Comparison of ENCODE assay signal across 28 cellular contexts in the genomic region with DNA sequence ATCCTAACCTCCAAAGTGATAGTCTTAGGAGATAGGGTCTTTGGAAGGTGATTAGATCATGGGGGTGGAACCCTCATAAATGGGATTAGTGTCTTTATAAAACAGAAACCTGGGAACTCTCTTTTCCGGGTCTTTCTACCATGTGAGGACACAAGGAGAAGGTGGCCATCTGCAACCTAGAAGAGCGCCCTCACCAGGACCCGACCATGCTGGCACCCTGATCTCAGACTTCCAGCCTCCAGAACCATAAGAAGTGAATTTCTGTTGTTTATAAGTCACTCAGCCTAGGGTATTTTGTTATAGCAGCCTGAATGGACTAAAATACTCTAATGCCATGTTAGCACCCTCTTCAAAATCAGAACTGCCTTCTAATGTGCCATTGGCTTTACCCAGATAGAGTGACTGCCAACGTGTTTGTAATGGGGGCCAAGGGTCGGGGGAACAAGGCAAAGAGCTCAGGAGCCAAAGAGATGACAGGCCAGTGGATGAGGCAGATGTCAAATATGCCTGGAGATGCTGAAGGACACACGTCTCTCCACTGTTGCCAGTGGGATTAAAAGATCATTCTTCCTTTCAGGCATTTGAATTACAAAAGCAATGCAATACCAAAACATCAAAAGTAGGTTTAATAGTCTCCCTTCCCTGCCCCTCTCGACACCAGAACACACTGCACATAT. TPM values are rescaled to one million over a fixed set of nuclear protein-coding genes. Genes with fewer than 3 reads are reported as not detected.
DNase-seq lines count a peak whose midpoint lies in the region; ATAC-seq and TF ChIP-seq lines count a peak whose summit lies in the region.
"Had no signal": no experiment of that assay in that cellular context is flagged by ENCODE, and none has a peak within 500 bp of the region (broad histone marks: within the 10 kb centered on the region; RNA-seq: fewer than 3 reads in every experiment).

No MANE protein-coding gene starts in this region.

- H3K9me3 ChIP-seq in OCI-LY7 (ENCODE audit: low read length) = no peaks in the 10 kb centered on the region
- no peaks in the 10 kb centered on the region for H3K9me3 ChIP-seq in endodermal cell (ENCODE audit: control insufficient read depth, low read length)
- H3K9me3 ChIP-seq in aorta (ENCODE audit: control insufficient read depth, low read length) = peaks cover 2% of the 10 kb centered on the region
- H3K9me3 ChIP-seq: adrenal gland, SJCRH30, thoracic aorta had no signal

- H3K27ac ChIP-seq in OCI-LY7 (ENCODE audit: low read depth, low read length, poor library complexity, severe bottlenecking) (no peak overlapping the region), endodermal cell (ENCODE audit: low read depth, low read length) (no peak overlapping the region), skin epidermis (peak overlapping the region in 16 of 21 experiments; percentile 13 to 91 (median 73)), aorta (ENCODE audit: low read depth in 1 of 2, low read length in 2 of 2) (no peak overlapping the region)
- H3K27ac ChIP-seq: adrenal gland, heart right ventricle, SJCRH30, spleen, thoracic aorta had no signal

- peaks cover 28% of the 10 kb centered on the region for H3K4me1 Mint-ChIP-seq in endodermal cell
- peaks cover 0 to 13% (median under 1%) of the 10 kb centered on the region in 4 donors for H3K4me1 Mint-ChIP-seq in naive thymus-derived CD8-positive, alpha-beta T cell

- H3K9me2 ChIP-seq in OCI-LY7 (ENCODE audit: insufficient read depth, low read length) = no peaks in the 10 kb centered on the region

- no peak overlapping the region for H3K9ac ChIP-seq in endodermal cell (ENCODE audit: extremely low read depth, low read length, poor library complexity, severe bottlenecking)

- H3K36me3 Mint-ChIP-seq in endodermal cell (ENCODE audit: low read depth) = no peaks in the 10 kb centered on the region
- peaks cover 0 to 12% (median 0%) of the 10 kb centered on the region in 3 donors for H3K36me3 Mint-ChIP-seq in naive thymus-derived CD8-positive, alpha-beta T cell
- H3K36me3 Mint-ChIP-seq: CD14-positive monocyte; stimulated activated effector memory CD8-positive, alpha-beta T cell treated with anti-CD3 and anti-CD28 coated beads, Interleukin-12 subunit alpha, Interleukin-12 subunit beta, amount 100 ng/mL, for 72 hours had no signal

- H3K9me3 Mint-ChIP-seq in endodermal cell = no peaks in the 10 kb centered on the region
- peaks cover 0 to 21% (median 7%) of the 10 kb centered on the region in 9 donors for H3K9me3 Mint-ChIP-seq in naive thymus-derived CD8-positive, alpha-beta T cell
- H3K9me3 Mint-ChIP-seq: dendritic cell treated with granulocyte-macrophage colony-stimulating factor and Interleukin-4, amounts not matched to agents 40 ng/mL and 50 ng/mL, for 4 days; stimulated activated effector memory CD8-positive, alpha-beta T cell treated with anti-CD3 and anti-CD28 coated beads, Interleukin-12 subunit alpha, Interleukin-12 subunit beta, amount 100 ng/mL, for 72 hours had no signal

- H2AFZ ChIP-seq in OCI-LY7 (ENCODE audit: low read length) = no peak overlapping the region

- H3K4me2 ChIP-seq in OCI-LY7 (ENCODE audit: low read length) = no peak overlapping the region

- WGBS in endodermal cell (ENCODE audit: insufficient coverage in 1 of 2, insufficient read length in 1 of 2), 2 experiments = 90% methylated on average over 4 to 7 of the region's 7 CpGs
- 93 to 94% methylated on average over 7 of the region's 7 CpGs for WGBS in aorta, 2 donors

- DNase-seq in GM12864 (ENCODE audit: low read depth) (no peak), OCI-LY7 (ENCODE audit: low spot score) (no peak), endodermal cell (peak; percentile 43), aorta (no peak)
- no peak for DNase-seq in naive thymus-derived CD8-positive, alpha-beta T cell
- DNase-seq: activated CD4-positive, alpha-beta T cell treated with anti-CD3 and anti-CD28 coated beads for 1 hour; activated CD8-positive, alpha-beta T cell treated with anti-CD3 and anti-CD28 coated beads, Interleukin-2, amount 10 ng/mL, durations not matched to agents 7 days and 5 days; activated effector memory CD4-positive, alpha-beta T cell treated with anti-CD3 and anti-CD28 coated beads, Interleukin-2, amount 50 U/mL, for 16 hours; activated T-cell treated with anti-CD3 and anti-CD28 coated beads for 4 hours; adrenal gland; heart right ventricle; left colon; mesendoderm; NCI-H1694; NCI-H2171; NCI-H510A treated with DMSO at 0.1 percent for 48 hours; NK-92 treated with Interleukin-12 subunit alpha and Interleukin-12 subunit beta, amount 100 ng/mL, for 24 hours; nucleus accumbens; SJCRH30; spleen; stimulated activated CD4-positive, alpha-beta T cell treated with anti-CD3 and anti-CD28 coated beads, Interleukin-2, amount 100 ng/mL, for 48 hours; T-cell had no signal

- POLR2A ChIA-PET in OCI-LY7 (lab: Charles Lee) = interaction anchor here (2.4 kb wide), 1 partner anchor 12 kb away, joined by 6 read pairs; no protein-coding TSS in a partner anchor
- POLR2A ChIA-PET in naive thymus-derived CD8-positive, alpha-beta T cell (lab: Charles Lee) = no interaction called here

- ATAC-seq in GM18498 (IDR thresholded peaks at IDR 0.05; ENCODE audit: unreplicated experiment) = no peak
- no peak for ATAC-seq in aorta (ENCODE audit: low FRiP score)
- no peak for ATAC-seq in naive thymus-derived CD8-positive, alpha-beta T cell
- ATAC-seq: activated CD8-positive, alpha-beta T cell treated with anti-CD3 and anti-CD28 coated beads, Interleukin-2, amount 10 ng/mL, durations not matched to agents 7 days and 5 days; heart right ventricle; left colon; stimulated activated effector memory CD8-positive, alpha-beta T cell treated with anti-CD3 and anti-CD28 coated beads, Interleukin-12 subunit alpha, Interleukin-12 subunit beta, amount 100 ng/mL, for 72 hours; T-cell had no signal

- H4K20me1 ChIP-seq in OCI-LY7 (ENCODE audit: insufficient read depth, low read length) = no peaks in the 10 kb centered on the region

- TF ChIP-seq CTCF in GM12864 (IDR thresholded peaks at IDR 0.05; ENCODE audit: low read depth, low read length, missing control alignments) = peak; percentile 16
- TF ChIP-seq CTCF in OCI-LY7 (conservative IDR thresholded peaks at IDR 0.05; ENCODE audit: low read length) = peak; percentile 47
- TF ChIP-seq CTCF in endodermal cell (conservative IDR thresholded peaks at IDR 0.05) = peak; percentile 56

- H3K27me3 ChIP-seq in endodermal cell (ENCODE audit: control insufficient read depth, insufficient read depth, low read length, poor library complexity, severe bottlenecking) (no peaks in the 10 kb centered on the region), aorta (ENCODE audit: control insufficient read depth in 1 of 2, insufficient read depth in 2 of 2, low read length in 1 of 2) (no peaks in the 10 kb centered on the region)
- H3K27me3 ChIP-seq: adrenal gland, SJCRH30 had no signal

- CTCF ChIA-PET in OCI-LY7 (lab: Charles Lee; ENCODE audit: unreplicated experiment) = no interaction called here

- no peak overlapping the region for H3K27ac Mint-ChIP-seq in endodermal cell
- H3K27ac Mint-ChIP-seq in naive thymus-derived CD8-positive, alpha-beta T cell = no peak overlapping the region
- H3K27ac Mint-ChIP-seq: activated CD8-positive, alpha-beta T cell treated with anti-CD3 and anti-CD28 coated beads, Interleukin-2, amount 10 ng/mL, durations not matched to agents 7 days and 5 days; CD14-positive monocyte; dendritic cell treated with granulocyte-macrophage colony-stimulating factor and Interleukin-4, amounts not matched to agents 40 ng/mL and 50 ng/mL, for 4 days; stimulated activated effector memory CD8-positive, alpha-beta T cell treated with anti-CD3 and anti-CD28 coated beads, Interleukin-12 subunit alpha, Interleukin-12 subunit beta, amount 100 ng/mL, for 72 hours; T-cell had no signal

- H3K4me3 ChIP-seq in GM12864 (ENCODE audit: low read depth, low read length) (no peak overlapping the region), OCI-LY7 (ENCODE audit: low read depth, low read length, poor library complexity, severe bottlenecking) (no peak overlapping the region), endodermal cell (ENCODE audit: low read length) (no peak overlapping the region), skin epidermis (no peak overlapping the region), aorta (ENCODE audit: low read length in 2 of 2) (no peak overlapping the region)
- H3K4me3 ChIP-seq: adrenal gland, heart right ventricle, SJCRH30, spleen, thoracic aorta had no signal

- H3K36me3 ChIP-seq in OCI-LY7 (ENCODE audit: insufficient read depth, low read length) (no peaks in the 10 kb centered on the region), endodermal cell (ENCODE audit: control insufficient read depth, insufficient read depth, low read length) (no peaks in the 10 kb centered on the region), aorta (ENCODE audit: control insufficient read depth in 1 of 2, insufficient read depth in 2 of 2, low read length in 1 of 2) (no peaks in the 10 kb centered on the region)
- H3K36me3 ChIP-seq: adrenal gland, heart right ventricle, SJCRH30, spleen, thoracic aorta had no signal

- intact Hi-C loops in OCI-LY7 (cut with micrococcal nuclease; ENCODE audit: unreplicated experiment) = no loop called here
- intact Hi-C loops in aorta (cut with DNase I) = loop anchor here (5.0 kb wide), 2 partner anchors 39 to 46 kb away; no protein-coding TSS in a partner anchor

- no TSS peak for BruUV-seq in OCI-LY7 (replicated peaks; lab: Mats Ljungman, UMichigan)

- no peaks in the 10 kb centered on the region for H3K79me2 ChIP-seq in OCI-LY7 (ENCODE audit: insufficient read depth, low read depth, low read length)

- no peak overlapping the region for H3K4me3 Mint-ChIP-seq in endodermal cell
- H3K4me3 Mint-ChIP-seq in naive thymus-derived CD8-positive, alpha-beta T cell = no peak overlapping the region
- H3K4me3 Mint-ChIP-seq: activated CD8-positive, alpha-beta T cell treated with anti-CD3 and anti-CD28 coated beads, Interleukin-2, amount 10 ng/mL, durations not matched to agents 7 days and 5 days; CD14-positive monocyte; dendritic cell treated with granulocyte-macrophage colony-stimulating factor and Interleukin-4, amounts not matched to agents 40 ng/mL and 50 ng/mL, for 4 days; stimulated activated effector memory CD8-positive, alpha-beta T cell treated with anti-CD3 and anti-CD28 coated beads, Interleukin-12 subunit alpha, Interleukin-12 subunit beta, amount 100 ng/mL, for 72 hours; T-cell had no signal

- no peaks in the 10 kb centered on the region for H3K27me3 Mint-ChIP-seq in endodermal cell (ENCODE audit: insufficient read depth)
- H3K27me3 Mint-ChIP-seq in naive thymus-derived CD8-positive, alpha-beta T cell = peaks cover 7 to 31% (median 27%) of the 10 kb centered on the region in 5 donors

- H3K4me1 ChIP-seq in OCI-LY7 (ENCODE audit: insufficient read depth, low read length, poor library complexity, severe bottlenecking) (peaks cover 40% of the 10 kb centered on the region), endodermal cell (ENCODE audit: control insufficient read depth, insufficient read depth, low read length) (peaks cover 13% of the 10 kb centered on the region), aorta (ENCODE audit: control insufficient read depth in 1 of 2, insufficient read depth in 2 of 2, low read length in 2 of 2) (peaks cover 0 to 2% of the 10 kb centered on the region in 2 donors)
- H3K4me1 ChIP-seq: adrenal gland, spleen had no signal

RNA-seq across cellular contexts. Expression of a gene that starts 21.0 kb away (rescaled TPM):
- total RNA-seq in OCI-LY7 (2014; rRNA removed; shearing (Covaris generic)) = not detected in 2 replicates
- total RNA-seq in OCI-LY7 (2022) (0.27 and 0.33 TPM in 2 replicates), endodermal cell (100 to 1,000 TPM; 253 to 304 TPM), aorta (1 to 10 TPM; 5.6 to 6.3 TPM)
- 836 TPM for polyA plus RNA-seq in endodermal cell (2013, experiment 1 of 2)
- polyA plus RNA-seq in endodermal cell (2013, experiment 2 of 2) = 726 TPM
- polyA plus RNA-seq in aorta = 1 to 10 TPM; 2.8 to 4.3 TPM
- total RNA-seq in naive thymus-derived CD8-positive, alpha-beta T cell = not detected
- under 1 TPM in 2 of 3 donors, not detected in 1; 0.08 to 0.20 TPM for polyA plus RNA-seq in naive thymus-derived CD8-positive, alpha-beta T cell
- total RNA-seq: activated CD8-positive, alpha-beta T cell treated with anti-CD3 and anti-CD28 coated beads, Interleukin-2, amount 10 ng/mL, durations not matched to agents 7 days and 5 days had no signal

RNA-seq across cellular contexts. Expression of a gene that starts 49.1 kb away (rescaled TPM):
- 33.0 and 42.1 TPM in 2 replicates for total RNA-seq in OCI-LY7 (2014; rRNA removed; shearing (Covaris generic))
- 23.3 and 24.8 TPM in 2 replicates for total RNA-seq in OCI-LY7 (2022)
- total RNA-seq in endodermal cell = 100 to 1,000 TPM; 262 to 297 TPM
- 327 TPM for polyA plus RNA-seq in endodermal cell (2013, experiment 1 of 2)
- 301 TPM for polyA plus RNA-seq in endodermal cell (2013, experiment 2 of 2)
- 10 to 100 TPM; 33.7 to 40.0 TPM for total RNA-seq in aorta
- 10 to 100 TPM; 16.9 to 39.4 TPM for polyA plus RNA-seq in aorta
- 1 to 10 TPM; 3.7 to 4.6 TPM for total RNA-seq in naive thymus-derived CD8-positive, alpha-beta T cell
- polyA plus RNA-seq in naive thymus-derived CD8-positive, alpha-beta T cell = 1 to 10 TPM; 1.1 to 4.4 (median 2.7) TPM

RNA-seq across cellular contexts. Expression of a gene that starts 52.3 kb away (rescaled TPM):
- total RNA-seq in OCI-LY7 (2014; rRNA removed; shearing (Covaris generic)) = 58.3 and 65.4 TPM in 2 replicates
- 43.3 and 48.9 TPM in 2 replicates for total RNA-seq in OCI-LY7 (2022)
- total RNA-seq in endodermal cell = 10 to 100 TPM; 16.0 to 21.5 TPM
- polyA plus RNA-seq in endodermal cell (2013, experiment 1 of 2) = 18.5 TPM
- 18.2 TPM for polyA plus RNA-seq in endodermal cell (2013, experiment 2 of 2)
- total RNA-seq in aorta = 10 to 100 TPM; 12.0 to 24.3 TPM
- polyA plus RNA-seq in aorta = 10 to 100 TPM; 27.7 to 38.2 TPM
- 10 to 100 TPM; 39.2 to 39.4 TPM for total RNA-seq in naive thymus-derived CD8-positive, alpha-beta T cell
- 10 to 100 TPM; 66.4 to 69.4 (median 67.2) TPM for polyA plus RNA-seq in naive thymus-derived CD8-positive, alpha-beta T cell

Comparison
In these comparisons a context has a peak if more than half of its experiments do, and no peak if none do; other contexts are left out.
1. H3K27ac ChIP-seq: peak in skin epidermis (16 of 21); none in OCI-LY7 (single experiment), endodermal cell (single experiment) and aorta (0 of 2).
2. RNA of a gene that starts 21.0 kb away (total RNA-seq): 253 to 304 TPM in endodermal cell; 5.6 to 6.3 TPM in aorta, 0.27 to 0.33 TPM in OCI-LY7 and not detected in naive thymus-derived CD8-positive, alpha-beta T cell; every median in the first group is over 10 times any median in the second.
3. RNA of a gene that starts 49.1 kb away (total RNA-seq): 262 to 297 TPM in endodermal cell; 23.3 to 42.1 TPM in OCI-LY7, 33.7 to 40.0 TPM in aorta and 3.7 to 4.6 TPM in naive thymus-derived CD8-positive, alpha-beta T cell; every median in the first group is over 4 times any median in the second.
4. Peak in every context shown above with its lines, with median percentiles within 50 percentile points of each other: CTCF ChIP-seq.